ENCODE assay signal across 1 cellular context in the genomic region with DNA sequence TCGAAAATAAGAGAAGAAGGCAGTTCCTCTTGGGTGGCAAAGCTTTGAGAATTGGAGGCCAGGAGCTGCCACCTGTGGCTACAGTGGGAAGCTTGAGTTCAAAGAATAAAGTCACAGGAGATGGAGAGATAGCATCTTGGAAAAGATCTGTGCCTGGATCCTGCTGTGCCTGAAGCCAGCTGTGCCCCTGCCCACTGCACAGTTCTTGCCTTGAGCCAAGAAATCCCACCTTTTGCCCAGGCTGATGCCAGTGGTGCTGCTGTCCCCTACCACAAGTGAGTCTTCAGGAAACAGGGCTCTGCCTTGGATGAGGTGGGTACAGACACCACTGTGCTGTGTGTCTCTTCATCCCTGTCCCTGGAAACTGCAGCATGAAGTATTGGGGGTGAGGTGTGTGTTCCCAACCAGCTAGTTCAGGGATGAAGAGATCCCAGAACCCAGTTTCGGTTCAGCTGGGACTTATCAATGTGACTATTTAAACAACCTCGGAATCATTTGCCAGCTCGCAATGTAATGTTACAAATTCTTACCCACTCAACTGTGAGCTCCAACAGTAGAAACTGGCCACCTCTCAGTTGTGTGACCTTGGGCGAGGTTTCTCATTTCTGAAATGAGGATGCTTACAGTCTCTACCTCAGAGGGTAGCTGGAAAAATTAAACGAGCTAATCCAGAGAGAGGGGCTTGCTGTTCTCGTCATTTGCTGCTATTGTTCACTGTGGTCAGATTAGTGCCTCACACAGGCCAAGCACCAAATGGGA.
TF ChIP-seq lines count a peak whose summit lies in the region.

No MANE protein-coding gene starts in this region.

TF ChIP-seq in H1, 55 proteins besides CTCF, POLR2A, EP300 and RAD21:
- TF ChIP-seq JUND (IDR thresholded peaks at IDR 0.05; ENCODE audit: low read length) (no peak), FOSL1 (IDR thresholded peaks at IDR 0.05; ENCODE audit: insufficient read depth, low read depth, low read length) (no peak), TCF12 (IDR thresholded peaks at IDR 0.05; ENCODE audit: low read depth, low read length) (no peak), MAFK (IDR thresholded peaks at IDR 0.05; ENCODE audit: low read depth, low read length) (no peak), TBP (IDR thresholded peaks at IDR 0.05; ENCODE audit: low read depth, low read length) (no peak), SP4 (IDR thresholded peaks at IDR 0.05; ENCODE audit: low read length) (no peak), GTF2F1 (IDR thresholded peaks at IDR 0.05; ENCODE audit: borderline replicate concordance, low read depth, low read length) (no peak), RBBP5 (IDR thresholded peaks at IDR 0.05; ENCODE audit: borderline replicate concordance, low read depth, low read length) (no peak), HDAC2 (IDR thresholded peaks at IDR 0.05; ENCODE audit: borderline replicate concordance in 1 of 2, low read depth in 2 of 2, low read length in 2 of 2) (no peak), RNF2 (IDR thresholded peaks at IDR 0.05; ENCODE audit: borderline replicate concordance, low read depth, low read length, missing control alignments, poor library complexity, severe bottlenecking) (no peak), TAF1 (IDR thresholded peaks at IDR 0.05; ENCODE audit: low read depth, low read length) (no peak)
TF ChIP-seq in H1: peak in this region for 0.
